In the genomic region with DNA sequence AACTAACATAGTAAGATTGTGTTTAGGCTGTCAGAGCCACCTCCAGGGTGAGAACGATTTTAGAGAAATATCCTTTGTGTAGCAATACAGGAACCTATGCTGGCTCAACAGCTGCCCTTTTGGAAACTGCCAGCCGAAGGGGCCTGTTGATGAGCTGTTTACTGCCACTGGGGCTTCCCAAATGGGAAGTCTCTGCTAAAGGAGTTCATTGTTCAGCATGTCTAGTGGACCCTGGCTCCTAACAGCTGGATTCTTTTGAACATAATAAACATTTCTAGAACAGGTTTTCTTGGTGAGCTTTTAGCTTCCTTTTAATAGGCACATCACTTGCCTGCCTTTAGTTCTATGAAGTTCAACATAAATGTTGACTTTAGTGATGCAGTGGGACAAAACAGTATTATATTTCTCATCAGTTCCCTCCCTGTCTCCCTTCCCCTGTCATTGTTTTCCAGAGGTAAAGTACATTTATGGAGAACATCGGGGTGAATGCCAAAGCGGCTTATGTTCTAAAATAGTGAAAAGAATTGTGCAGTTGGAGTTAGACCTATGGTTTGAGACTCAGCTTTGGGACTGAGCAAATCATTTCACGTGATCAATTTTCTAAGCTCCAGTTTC, we compare ENCODE assay signal across 12 cellular contexts. TPM values are rescaled to one million over a fixed set of nuclear protein-coding genes. Genes with fewer than 3 reads are reported as not detected.
A peak's percentile ranks its signal among the peaks of the same experiment; 100 is the strongest.
DNase-seq lines count a peak whose midpoint lies in the region; ATAC-seq and TF ChIP-seq lines count a peak whose summit lies in the region.
"Had no signal": no experiment of that assay in that cellular context is flagged by ENCODE, and none has a peak within 500 bp of the region (broad histone marks: within the 10 kb centered on the region; RNA-seq: fewer than 3 reads in every experiment).

No MANE protein-coding gene starts in this region.

- H3K36me3 ChIP-seq in HUES6 (ENCODE audit: control insufficient read depth, insufficient read depth, low read length) (peaks cover 5% of the 10 kb centered on the region), aorta (ENCODE audit: control insufficient read depth in 1 of 2, insufficient read depth in 2 of 2, low read length in 1 of 2) (no peaks in the 10 kb centered on the region)

- TF ChIP-seq CTCF in brain (conservative IDR thresholded peaks at IDR 0.05) (no peak), nephron progenitor cell (IDR thresholded peaks at IDR 0.05) (no peak)

- intact Hi-C loops in aorta (cut with DNase I), result no loop called here

- peaks cover 37% of the 10 kb centered on the region for H3K4me1 Mint-ChIP-seq in brain
- peaks cover 33% of the 10 kb centered on the region for H3K4me1 Mint-ChIP-seq in nephron progenitor cell

- H3K9me3 ChIP-seq in HUES6 (ENCODE audit: control insufficient read depth, insufficient read depth, low read depth, low read length) (no peaks in the 10 kb centered on the region), aorta (ENCODE audit: control insufficient read depth, low read length) (no peaks in the 10 kb centered on the region)

- H3K27ac Mint-ChIP-seq in brain (peak overlapping the region in 4 of 5 experiments; percentile 25 to 82 (median 64)), nephron progenitor cell (peak overlapping the region; percentile 95)

- 0 out of 2 replicates have a peak overlapping the region, but pooled peaks have one; percentile 9 for H3K27ac ChIP-seq in HUES6 (ENCODE audit: low read depth, low read length)
- H3K27ac ChIP-seq in aorta (ENCODE audit: low read depth in 1 of 2, low read length in 2 of 2), result no peak overlapping the region
- H3K27ac ChIP-seq: KMS-11 had no signal

- H3K9me3 Mint-ChIP-seq in brain (peaks cover 0 to 10% (median 0%) of the 10 kb centered on the region in 5 experiments), nephron progenitor cell (peaks cover 10% of the 10 kb centered on the region)

- 76 to 80% methylated on average over 5 of the region's 5 CpGs for WGBS in aorta, 2 donors

- H3K27me3 ChIP-seq in HUES6 (ENCODE audit: control insufficient read depth, insufficient read depth, low read length) (no peaks in the 10 kb centered on the region), aorta (ENCODE audit: control insufficient read depth in 1 of 2, insufficient read depth in 2 of 2, low read length in 1 of 2) (no peaks in the 10 kb centered on the region)

- no peak overlapping the region for H3K9ac ChIP-seq in HUES6 (ENCODE audit: low read length)
- H3K9ac ChIP-seq: KMS-11 had no signal

- H3K4me3 ChIP-seq in HUES6 (ENCODE audit: low read depth, low read length), result no peak overlapping the region
- H3K4me3 ChIP-seq in aorta (ENCODE audit: low read length in 2 of 2), result no peak overlapping the region

- H3K27me3 Mint-ChIP-seq in brain, result no peaks in the 10 kb centered on the region
- no peaks in the 10 kb centered on the region for H3K27me3 Mint-ChIP-seq in nephron progenitor cell (ENCODE audit: low read depth, poor library complexity)

- H3K36me3 Mint-ChIP-seq in brain, result peaks cover 28% of the 10 kb centered on the region
- peaks cover 41% of the 10 kb centered on the region for H3K36me3 Mint-ChIP-seq in nephron progenitor cell (ENCODE audit: low read depth)

- DNase-seq in GF-D8 (lab: John Stamatoyannopoulos, UW) (peak; percentile 81), nephron progenitor cell (no peak), aorta (no peak), NCI-H2171 treated with DMSO at 0.1 percent for 48 hours (lab: John Stamatoyannopoulos, UW) (no peak)
- no peak for DNase-seq in central memory CD4-positive, alpha-beta T cell
- DNase-seq: activated effector memory CD4-positive, alpha-beta T cell treated with Interleukin-2 at 50 U/mL for 16 hours; EL had no signal

- H3K4me3 Mint-ChIP-seq in brain (no peak overlapping the region), nephron progenitor cell (no peak overlapping the region)

- ATAC-seq in aorta (ENCODE audit: low FRiP score) (no peak), HG02973 (IDR thresholded peaks at IDR 0.05; ENCODE audit: unreplicated experiment) (no peak)
- ATAC-seq: activated CD4-positive, CD25-positive, alpha-beta regulatory T cell treated with anti-CD3 and anti-CD28 coated beads, Interleukin-2, amount 50 U/mL, for 24 hours had no signal

- H3K4me1 ChIP-seq in HUES6 (ENCODE audit: control insufficient read depth, insufficient read depth, low read length) (peaks cover 18% of the 10 kb centered on the region), aorta (ENCODE audit: control insufficient read depth in 1 of 2, insufficient read depth in 2 of 2, low read length in 2 of 2) (no peaks in the 10 kb centered on the region)

RNA-seq across cellular contexts. Expression of gene UCK2, which starts 57.4 kb away (rescaled TPM):
- polyA plus RNA-seq in brain (ENCODE audit: insufficient read depth, low read depth, low replicate concordance) (29.2 TPM), aorta (10 to 100 TPM in 1 of 2 donors, 1 to 10 TPM in 1; 7.2 to 12.6 TPM)
- total RNA-seq in aorta, result 10 to 100 TPM; 27.2 to 31.1 TPM
